Comparison of ENCODE assay signal across 1 cellular context in genomic region chr4:72468904-72469502, GRCh38.
TF ChIP-seq lines count a peak whose summit lies in the region.

No MANE protein-coding gene starts in this region.

TF ChIP-seq in WTC11, 78 proteins besides CTCF, POLR2A, EP300 and RAD21 (continued from another document):
- TF ChIP-seq AFF4 (CRISPR knock-in tag; IDR thresholded peaks at IDR 0.05; ENCODE audit: borderline replicate concordance) (no peak), ZNF671 (CRISPR knock-in tag; IDR thresholded peaks at IDR 0.05) (no peak)
